8 cellular contexts compared by ENCODE assay signal in the genomic region with DNA sequence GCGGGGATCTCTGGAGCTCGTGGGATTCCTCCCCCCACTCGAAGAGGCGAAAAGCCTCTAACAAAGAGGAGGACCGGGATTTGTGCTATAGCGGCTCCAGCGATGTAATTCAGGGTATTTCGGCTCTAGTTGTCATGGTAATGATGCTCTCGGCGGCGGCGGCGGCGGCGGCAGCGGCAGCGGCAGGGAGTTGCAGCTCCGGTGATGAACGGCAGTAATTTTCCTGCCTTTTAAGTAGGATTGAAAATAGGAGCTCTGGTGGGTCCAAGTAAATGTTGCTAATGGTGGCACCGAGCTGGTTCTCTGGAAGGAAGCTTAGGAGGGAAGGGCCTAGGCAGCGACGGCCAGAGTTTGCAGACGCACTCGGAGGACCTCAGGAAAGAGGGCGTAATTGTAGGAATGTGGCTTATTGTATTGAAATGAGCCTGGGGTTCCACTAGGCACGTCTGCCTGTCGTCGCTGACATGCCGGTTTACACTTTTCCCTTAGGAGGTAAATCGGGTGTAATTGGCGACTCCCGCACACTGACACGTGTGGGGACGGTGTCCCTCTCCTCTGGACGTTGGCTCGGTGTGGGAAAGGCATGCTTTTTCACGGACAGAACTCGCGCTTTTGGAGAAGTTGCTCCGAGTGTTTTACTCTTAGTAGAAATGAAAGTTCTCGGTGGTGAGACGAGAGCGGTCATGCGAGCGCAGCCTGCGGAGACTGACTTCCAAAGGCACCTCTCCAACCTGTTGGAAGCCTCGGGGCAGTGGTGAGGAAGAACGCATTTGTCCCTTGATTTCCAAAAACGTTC. TPM values are rescaled to one million over a fixed set of nuclear protein-coding genes. Genes with fewer than 3 reads are reported as not detected.
A peak's percentile ranks its signal among the peaks of the same experiment; 100 is the strongest.
DNase-seq lines count a peak whose midpoint lies in the region; ATAC-seq and TF ChIP-seq lines count a peak whose summit lies in the region.

No MANE protein-coding gene starts in this region.

- H3K4me1 ChIP-seq in BLaER1 treated with 17β-estradiol and CSF1 and Interleukin-3, amounts not matched to agents 10 nM and 100 nM = peaks cover 26 to 64% (median 53%) of the 10 kb centered on the region in 10 experiments
- peaks cover 0 to 29% of the 10 kb centered on the region in 2 donors for H3K4me1 ChIP-seq in right atrium auricular region
- peaks cover 17% of the 10 kb centered on the region for H3K4me1 ChIP-seq in psoas muscle

- peak overlapping the region; percentile 94 to 100 (median 99) for H3K4me2 ChIP-seq in BLaER1 treated with 17β-estradiol and CSF1 and Interleukin-3, amounts not matched to agents 10 nM and 100 nM

- 0 to 2% (median 1%) methylated on average over 49 of the region's 49 CpGs for WGBS in psoas muscle, 3 donors

- H3K27ac ChIP-seq in BLaER1 treated with 17β-estradiol and CSF1 and Interleukin-3, amounts not matched to agents 10 nM and 100 nM = peak overlapping the region in 6 of 11 experiments; percentile 55 to 99 (median 98); a peak in 11 of 22 replicates
- peak overlapping the region; percentile 93 for H3K27ac ChIP-seq in RWPE1
- H3K27ac ChIP-seq in right atrium auricular region = peak overlapping the region; percentile 97 to 98
- H3K27ac ChIP-seq in psoas muscle = peak overlapping the region; percentile 99

- DNase-seq in HFF-Myc (ENCODE audit: extremely low read depth, low read depth) = no peak
- DNase-seq in RWPE1 (ENCODE audit: low spot score) = peak; percentile 56
- peak; percentile 56 for DNase-seq in activated naive CD8-positive, alpha-beta T cell treated with anti-CD3 and anti-CD28 coated beads, Interleukin-2, amount 50 U/mL, for 24 hours
- DNase-seq in right atrium auricular region (ENCODE audit: low spot score) = no peak
- peak; percentile 34 to 52 for DNase-seq in psoas muscle
- DNase-seq in kidney glomerular epithelial cell (lab: John Stamatoyannopoulos, UW) = no peak

- peaks cover 2% of the 10 kb centered on the region for H3K27me3 Mint-ChIP-seq in activated naive CD8-positive, alpha-beta T cell treated with anti-CD3 and anti-CD28 coated beads, Interleukin-2, amount 50 U/mL, for 24 hours

- TF ChIP-seq CTCF in HFF-Myc (IDR thresholded peaks at IDR 0.05; ENCODE audit: low read depth, low read length, missing control alignments) = no peak
- TF ChIP-seq CTCF in RWPE1 (conservative IDR thresholded peaks at IDR 0.05; ENCODE audit: low read depth) = no peak
- TF ChIP-seq CTCF in right atrium auricular region (IDR thresholded peaks at IDR 0.05) = no peak
- TF ChIP-seq CTCF in psoas muscle (IDR thresholded peaks at IDR 0.05) = no peak

- no peak for ATAC-seq in activated naive CD8-positive, alpha-beta T cell treated with anti-CD3 and anti-CD28 coated beads, Interleukin-2, amount 50 U/mL, for 24 hours
- ATAC-seq in psoas muscle (no peak), HG03342 (IDR thresholded peaks at IDR 0.05; ENCODE audit: unreplicated experiment) (no peak)

- POLR2A ChIA-PET in RWPE1 (lab: Yijun Ruan, JAX; ENCODE audit: low non-redundant PET) = no interaction called here

- peak overlapping the region; percentile 66 to 99 (median 97) for H3K9ac ChIP-seq in BLaER1 treated with 17β-estradiol and CSF1 and Interleukin-3, amounts not matched to agents 10 nM and 100 nM

- H3K4me1 Mint-ChIP-seq in activated naive CD8-positive, alpha-beta T cell treated with anti-CD3 and anti-CD28 coated beads, Interleukin-2, amount 50 U/mL, for 24 hours = peaks cover 62% of the 10 kb centered on the region

- peaks cover 52 to 60% (median 59%) of the 10 kb centered on the region in 11 experiments for H3K27me3 ChIP-seq in BLaER1 treated with 17β-estradiol and CSF1 and Interleukin-3, amounts not matched to agents 10 nM and 100 nM
- H3K27me3 ChIP-seq in right atrium auricular region (no peaks in the 10 kb centered on the region), psoas muscle (ENCODE audit: insufficient read depth in 3 of 3, low read length in 2 of 3) (peaks cover 0 to 7% (median 0%) of the 10 kb centered on the region in 3 donors)

- peaks cover 0 to 49% (median 36%) of the 10 kb centered on the region in 11 experiments; a peak in 19 of 22 replicates for H4K20me1 ChIP-seq in BLaER1 treated with 17β-estradiol and CSF1 and Interleukin-3, amounts not matched to agents 10 nM and 100 nM

- no peaks in the 10 kb centered on the region for H3K9me3 ChIP-seq in BLaER1 treated with 17β-estradiol and CSF1 and Interleukin-3, amounts not matched to agents 10 nM and 100 nM (replicated peaks in 1 of 11)
- H3K9me3 ChIP-seq in right atrium auricular region (no peaks in the 10 kb centered on the region), psoas muscle (no peaks in the 10 kb centered on the region)

- intact Hi-C loops in psoas muscle (cut with DNase I) = loop anchor here (5.0 to 10.0 kb wide), 4 partner anchors 82 to 772 kb away; a partner anchor contains a TSS

- no peaks in the 10 kb centered on the region for H3K9me3 Mint-ChIP-seq in activated naive CD8-positive, alpha-beta T cell treated with anti-CD3 and anti-CD28 coated beads, Interleukin-2, amount 50 U/mL, for 24 hours

- H3K36me3 Mint-ChIP-seq in activated naive CD8-positive, alpha-beta T cell treated with anti-CD3 and anti-CD28 coated beads, Interleukin-2, amount 50 U/mL, for 24 hours (ENCODE audit: low read depth) = peaks cover 51% of the 10 kb centered on the region

- H3K27ac Mint-ChIP-seq in activated naive CD8-positive, alpha-beta T cell treated with anti-CD3 and anti-CD28 coated beads, Interleukin-2, amount 50 U/mL, for 24 hours = peak overlapping the region; percentile 99

- H3K4me3 ChIP-seq in BLaER1 treated with 17β-estradiol and CSF1 and Interleukin-3, amounts not matched to agents 10 nM and 100 nM = peak overlapping the region; percentile 65 to 87 (median 78)
- H3K4me3 ChIP-seq in HFF-Myc (replicated peaks; ENCODE audit: low read depth, low read length) = peak overlapping the region; percentile 73
- peak overlapping the region; percentile 68 to 75 for H3K4me3 ChIP-seq in right atrium auricular region
- H3K4me3 ChIP-seq in psoas muscle = peak overlapping the region; percentile 79

- H3K4me3 Mint-ChIP-seq in activated naive CD8-positive, alpha-beta T cell treated with anti-CD3 and anti-CD28 coated beads, Interleukin-2, amount 50 U/mL, for 24 hours = peak overlapping the region; percentile 100

- CTCF ChIA-PET in RWPE1 (lab: Yijun Ruan, JAX) = interaction anchor here (0.5 to 0.7 kb wide), 4 partner anchors 156 to 1274 kb away, joined by 3 to 4 read pairs (median 4); no protein-coding TSS in a partner anchor

- no peaks in the 10 kb centered on the region for H3K36me3 ChIP-seq in BLaER1 treated with 17β-estradiol and CSF1 and Interleukin-3, amounts not matched to agents 10 nM and 100 nM
- H3K36me3 ChIP-seq in right atrium auricular region (peaks cover 2% of the 10 kb centered on the region), psoas muscle (ENCODE audit: insufficient read depth in 1 of 2, low read depth in 1 of 2) (no peaks in the 10 kb centered on the region)

RNA-seq across cellular contexts. Expression of a gene that starts 1.1 kb away (rescaled TPM):
- total RNA-seq in right atrium auricular region (10 to 100 TPM; 15.8 to 19.9 TPM), psoas muscle (10 to 100 TPM in 2 of 4 donors, 1 to 10 TPM in 2; 1.5 to 40.8 (median 15.3) TPM)
- polyA plus RNA-seq in psoas muscle = 10 to 100 TPM in 1 of 3 donors, 1 to 10 TPM in 2; 2.0 to 11.0 (median 3.4) TPM

Comparison
In these comparisons a context has a peak if more than half of its experiments do, and no peak if none do; other contexts are left out.
1. DNase-seq: peak in RWPE1 (single experiment), activated naive CD8-positive, alpha-beta T cell treated with anti-CD3 and anti-CD28 coated beads, Interleukin-2, amount 50 U/mL, for 24 hours (single experiment) and psoas muscle (2 of 2); none in HFF-Myc (single experiment), right atrium auricular region (single experiment) and kidney glomerular epithelial cell (single experiment).
2. Peak in every context shown above with its lines, with median percentiles within 50 percentile points of each other: H3K27ac ChIP-seq and H3K4me3 ChIP-seq.